13 cellular contexts compared by ENCODE assay signal in the genomic region with DNA sequence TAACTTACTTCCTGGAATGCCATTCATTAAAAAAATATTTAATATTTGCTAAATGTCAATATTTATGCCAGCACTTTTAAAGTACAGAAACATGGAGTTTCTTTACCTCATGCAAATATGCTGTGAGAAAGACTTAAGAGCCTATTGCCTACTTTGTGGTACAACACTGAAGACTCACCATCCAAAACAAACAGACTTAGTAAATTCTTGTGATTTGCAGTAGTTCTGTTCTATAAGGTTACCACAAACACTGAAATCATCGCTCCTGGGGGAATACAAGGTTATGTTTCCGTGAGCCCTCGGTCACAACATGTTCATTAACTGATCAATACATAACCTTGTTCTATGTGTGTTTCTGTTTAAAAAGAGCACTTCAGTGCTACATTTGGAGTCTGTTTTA.
DNase-seq lines count a peak whose midpoint lies in the region; ATAC-seq, FAIRE-seq and TF ChIP-seq lines count a peak whose summit lies in the region.
"Had no signal": no experiment of that assay in that cellular context is flagged by ENCODE, and none has a peak within 500 bp of the region (broad histone marks: within the 10 kb centered on the region; RNA-seq: fewer than 3 reads in every experiment).

No MANE protein-coding gene starts in this region.

- H2BK5ac ChIP-seq in neuronal stem cell (ENCODE audit: low read length), result no peak overlapping the region

- H2BK12ac ChIP-seq in neuronal stem cell (ENCODE audit: low read length), result no peak overlapping the region

- H3K4me1 ChIP-seq in neuronal stem cell (ENCODE audit: control insufficient read depth in 2 of 2, insufficient read depth in 1 of 2, low read depth in 1 of 2, low read length in 2 of 2) (no peaks in the 10 kb centered on the region), upper lobe of left lung (peaks cover 0 to 15% (median 0%) of the 10 kb centered on the region in 4 donors)

- no peak overlapping the region for H2AFZ ChIP-seq in neuronal stem cell (ENCODE audit: low read length)

- WGBS in neuronal stem cell (ENCODE audit: extremely low coverage in 2 of 2, insufficient read length in 2 of 2, insufficient replicate concordance in 1 of 2), 2 donors, result no CpG with 5 or more reads among the region's 3 CpGs
- 79 to 91% methylated on average over 3 of the region's 3 CpGs for WGBS in upper lobe of left lung, 2 donors

- H3K14ac ChIP-seq in neuronal stem cell (ENCODE audit: low read length), result no peak overlapping the region

- H2AK5ac ChIP-seq in neuronal stem cell (ENCODE audit: low read depth, low read length), result no peak overlapping the region

- H3K27me3 ChIP-seq in brain microvascular endothelial cell (replicated peaks), result no peaks in the 10 kb centered on the region
- no peaks in the 10 kb centered on the region for H3K27me3 ChIP-seq in neuronal stem cell (ENCODE audit: control insufficient read depth in 3 of 3, insufficient read depth in 3 of 3, low read depth in 1 of 3, low read length in 3 of 3)
- no peaks in the 10 kb centered on the region for H3K27me3 ChIP-seq in upper lobe of left lung

- no peak for TF ChIP-seq EP300 in upper lobe of left lung (IDR thresholded peaks at IDR 0.05)

- H3K27ac ChIP-seq in brain microvascular endothelial cell, result peak overlapping the region; percentile 21
- no peak overlapping the region for H3K27ac ChIP-seq in neuronal stem cell (replicated peaks; ENCODE audit: low read length)
- H3K27ac ChIP-seq in upper lobe of left lung, result no peak overlapping the region
- H3K27ac ChIP-seq: RWPE1 had no signal

- H2BK120ac ChIP-seq in neuronal stem cell (ENCODE audit: low read depth, low read length), result no peak overlapping the region

- in situ Hi-C loops in brain microvascular endothelial cell (cut with HindIII; ENCODE audit: low pct_ligation_motif_present, low sequenced_read_pairs), result no loop called here

- no peak for TF ChIP-seq POLR2A in GM12891 (IDR thresholded peaks at IDR 0.05; ENCODE audit: low read depth, low read length)
- TF ChIP-seq POLR2A in upper lobe of left lung (IDR thresholded peaks at IDR 0.05), result no peak

- ATAC-seq in GM19467 (IDR thresholded peaks at IDR 0.05; ENCODE audit: unreplicated experiment), result peak; percentile 47
- ATAC-seq in HG03442 (IDR thresholded peaks at IDR 0.05; ENCODE audit: unreplicated experiment), result peak; percentile 35
- no peak for ATAC-seq in upper lobe of left lung (ENCODE audit: low FRiP score in 2 of 2)
- ATAC-seq in GM21360 (IDR thresholded peaks at IDR 0.05; ENCODE audit: unreplicated experiment), result no peak

- no peak overlapping the region for H3K4me2 ChIP-seq in neuronal stem cell (ENCODE audit: insufficient read depth, low read length, poor library complexity, severe bottlenecking)

- H2BK15ac ChIP-seq in neuronal stem cell (ENCODE audit: low read length), result no peak overlapping the region

- FAIRE-seq in GM12891 (lab: Jason Lieb, UNC), result peak; percentile 66

- H3K9ac ChIP-seq in neuronal stem cell (ENCODE audit: low read depth, low read length, poor library complexity), result no peak overlapping the region

- H3K23ac ChIP-seq in neuronal stem cell (ENCODE audit: low read depth, low read length, poor library complexity), result no peak overlapping the region

- no peaks in the 10 kb centered on the region for H3K9me3 ChIP-seq in neuronal stem cell (replicated peaks in 1 of 2; ENCODE audit: control insufficient read depth in 2 of 2, insufficient read depth in 1 of 2, low read depth in 1 of 2, low read length in 2 of 2)
- H3K9me3 ChIP-seq in upper lobe of left lung, result no peaks in the 10 kb centered on the region

- no peak overlapping the region for H3K4ac ChIP-seq in neuronal stem cell (ENCODE audit: low read length)

- H3K4me3 ChIP-seq in brain microvascular endothelial cell (ENCODE audit: low read depth, low read length) (no peak overlapping the region), neuronal stem cell (ENCODE audit: low read length in 2 of 2) (no peak overlapping the region), upper lobe of left lung (no peak overlapping the region)

- no peaks in the 10 kb centered on the region for H3K36me3 ChIP-seq in brain microvascular endothelial cell (replicated peaks)
- peaks cover 2 to 21% of the 10 kb centered on the region in 2 donors for H3K36me3 ChIP-seq in neuronal stem cell (replicated peaks in 1 of 2; ENCODE audit: control insufficient read depth in 2 of 2, insufficient read depth in 2 of 2, low read length in 2 of 2)
- H3K36me3 ChIP-seq in upper lobe of left lung, result peaks cover 0 to 24% (median 0%) of the 10 kb centered on the region in 4 donors

- H4K91ac ChIP-seq in neuronal stem cell (ENCODE audit: low read depth, low read length, poor library complexity), result no peak overlapping the region

- no peak overlapping the region for H4K8ac ChIP-seq in neuronal stem cell (ENCODE audit: low read depth, low read length)

- H3K18ac ChIP-seq in neuronal stem cell (ENCODE audit: low read length), result no peak overlapping the region

- DNase-seq in GM12891 (ENCODE audit: insufficient read length, low spot score), result no peak
- DNase-seq in brain microvascular endothelial cell, result peak; percentile 43
- no peak for DNase-seq in neuronal stem cell (ENCODE audit: low spot score)
- DNase-seq in upper lobe of left lung, result no peak
- no peak for DNase-seq in NCI-H510A (lab: John Stamatoyannopoulos, UW)
- DNase-seq: activated CD8-positive, alpha-beta T cell treated with anti-CD3 and anti-CD28 coated beads for 36 hours; activated naive CD8-positive, alpha-beta T cell treated with anti-CD3 and anti-CD28 coated beads, Interleukin-2, amount 10 ng/mL, durations not matched to agents 7 days and 5 days; NCI-H1105 treated with DMSO at 0.1 percent for 48 hours; NCI-H524 treated with DMSO at 0.1 percent for 48 hours had no signal

- H3K79me1 ChIP-seq in neuronal stem cell (ENCODE audit: low read depth, low read length), result no peaks in the 10 kb centered on the region

- no peak for TF ChIP-seq CTCF in brain microvascular endothelial cell (IDR thresholded peaks at IDR 0.05; ENCODE audit: low read depth, low read length, missing control alignments)
- no peak for TF ChIP-seq CTCF in upper lobe of left lung (IDR thresholded peaks at IDR 0.05)

TF ChIP-seq in GM12891, 5 proteins besides CTCF, POLR2A, EP300 and RAD21:
- TF ChIP-seq PAX5 (IDR thresholded peaks at IDR 0.05; ENCODE audit: insufficient read depth, low read length, severe bottlenecking), result no peak
- TF ChIP-seq SPI1 (IDR thresholded peaks at IDR 0.05; ENCODE audit: low read depth, low read length), result no peak
- TF ChIP-seq POLR2AphosphoS5 (IDR thresholded peaks at IDR 0.05; ENCODE audit: low read depth, low read length), result no peak
- TF ChIP-seq POU2F2 (IDR thresholded peaks at IDR 0.05; ENCODE audit: low read depth, low read length), result no peak

Comparison
In these comparisons a context has a peak if more than half of its experiments do, and no peak if none do; other contexts are left out.
1. ATAC-seq: peak in GM19467 (single experiment) and HG03442 (single experiment); none in upper lobe of left lung (0 of 2) and GM21360 (single experiment).